8 cellular contexts compared by ENCODE assay signal in genomic region chr12:123075591-123076171, GRCh38.
DNase-seq lines count a peak whose midpoint lies in the region; ATAC-seq and TF ChIP-seq lines count a peak whose summit lies in the region.

No MANE protein-coding gene starts in this region.

- CTCF ChIA-PET in Panc1 (lab: Charles Lee) = no interaction called here

- peak overlapping the region; percentile 39; the same call in 1 of the 2 replicates for H3K27ac ChIP-seq in Panc1 (ENCODE audit: low read length)
- peak overlapping the region; percentile 59 to 63 for H3K27ac ChIP-seq in left lung
- H3K27ac ChIP-seq in ascending aorta = no peak overlapping the region

- POLR2A ChIA-PET in Panc1 (lab: Charles Lee) = no interaction called here

- TF ChIP-seq CTCF in Panc1 (IDR thresholded peaks at IDR 0.05) = no peak
- TF ChIP-seq CTCF in left lung (IDR thresholded peaks at IDR 0.05) = no peak
- TF ChIP-seq CTCF in ascending aorta (IDR thresholded peaks at IDR 0.05) = no peak

- H3K4me3 ChIP-seq in Panc1 (ENCODE audit: low read depth in 2 of 2, low read length in 2 of 2) (no peak overlapping the region), left lung (no peak overlapping the region), ascending aorta (no peak overlapping the region)

- ATAC-seq in GM21447 (IDR thresholded peaks at IDR 0.05; ENCODE audit: unreplicated experiment) = peak; percentile 49
- no peak for ATAC-seq in Panc1
- ATAC-seq in left lung = peak; percentile 84
- no peak for ATAC-seq in HG03469 (IDR thresholded peaks at IDR 0.05; ENCODE audit: unreplicated experiment)

- no peaks in the 10 kb centered on the region for H3K27me3 ChIP-seq in Panc1 (ENCODE audit: control insufficient read depth, insufficient read depth, low read length)
- H3K27me3 ChIP-seq in left lung = no peaks in the 10 kb centered on the region
- no peaks in the 10 kb centered on the region for H3K27me3 ChIP-seq in ascending aorta

- no peaks in the 10 kb centered on the region for H3K36me3 ChIP-seq in Panc1 (ENCODE audit: control insufficient read depth, insufficient read depth, low read length)
- H3K36me3 ChIP-seq in left lung = no peaks in the 10 kb centered on the region
- no peaks in the 10 kb centered on the region for H3K36me3 ChIP-seq in ascending aorta

- H3K9me3 ChIP-seq in Panc1 (ENCODE audit: control insufficient read depth, insufficient read depth, low read depth, low read length) (no peaks in the 10 kb centered on the region), left lung (no peaks in the 10 kb centered on the region), ascending aorta (no peaks in the 10 kb centered on the region)

- intact Hi-C loops in Panc1 (cut with micrococcal nuclease; ENCODE audit: unreplicated experiment) (no loop called here), left lung (cut with DNase I) (no loop called here), ascending aorta (cut with DNase I) (no loop called here)

- in situ Hi-C loops in Panc1 (cut with HindIII; ENCODE audit: low pct_unique_long_range_greater_than_20kb, low sequenced_read_pairs) = no loop called here

- no peak for DNase-seq in Panc1 (ENCODE audit: low read depth, low spot score)
- DNase-seq in activated naive CD4-positive, alpha-beta T cell treated with Interleukin-2 at 50 U/mL for 16 hours = peak; percentile 78
- DNase-seq in left lung = peak; percentile 66 to 73
- DNase-seq in stimulated activated CD8-positive, alpha-beta memory T cell treated with anti-CD3 and anti-CD28 coated beads, Interleukin-15, amount 100 ng/mL, for 48 hours (ENCODE audit: low read depth in 2 of 2) = peak; percentile 64 to 71
- DNase-seq in ascending aorta (ENCODE audit: low spot score in 2 of 2) = no peak
- no peak for DNase-seq in pons (ENCODE audit: low spot score)

- H3K4me1 ChIP-seq in Panc1 (ENCODE audit: control insufficient read depth, insufficient read depth, low read length) = peaks cover 13% of the 10 kb centered on the region
- peaks cover 4 to 45% of the 10 kb centered on the region in 2 donors for H3K4me1 ChIP-seq in left lung
- peaks cover 3 to 12% of the 10 kb centered on the region in 2 donors for H3K4me1 ChIP-seq in ascending aorta

- BruUV-seq in Panc1 (replicated peaks; lab: Mats Ljungman, UMichigan) = no TSS peak

Comparison
In these comparisons a context has a peak if more than half of its experiments do, and no peak if none do; other contexts are left out.
1. ATAC-seq: peak in GM21447 (single experiment) and left lung (single experiment); none in Panc1 (single experiment) and HG03469 (single experiment).
2. DNase-seq: peak in activated naive CD4-positive, alpha-beta T cell treated with Interleukin-2 at 50 U/mL for 16 hours (single experiment), left lung (2 of 2) and stimulated activated CD8-positive, alpha-beta memory T cell treated with anti-CD3 and anti-CD28 coated beads, Interleukin-15, amount 100 ng/mL, for 48 hours (2 of 2); none in Panc1 (single experiment), ascending aorta (0 of 2) and pons (single experiment).
3. H3K27ac ChIP-seq: peak in Panc1 (single experiment) and left lung (2 of 2); none in ascending aorta (0 of 2).